Comparison of ENCODE assay signal across 1 cellular context in genomic region chr7:98646465-98646864, GRCh38.
TF ChIP-seq lines count a peak whose summit lies in the region.

No MANE protein-coding gene starts in this region.

TF ChIP-seq in HepG2, 621 proteins besides CTCF, POLR2A, EP300 and RAD21:
- TF ChIP-seq SMARCE1 (IDR thresholded peaks at IDR 0.05; ENCODE audit: borderline replicate concordance) = no peak
- TF ChIP-seq ZHX2 (IDR thresholded peaks at IDR 0.05; ENCODE audit: low read depth) = no peak
- TF ChIP-seq ZHX2 (CRISPR knock-in tag; IDR thresholded peaks at IDR 0.05; ENCODE audit: borderline replicate concordance) = no peak
